8 cellular contexts compared by ENCODE assay signal in the genomic region with DNA sequence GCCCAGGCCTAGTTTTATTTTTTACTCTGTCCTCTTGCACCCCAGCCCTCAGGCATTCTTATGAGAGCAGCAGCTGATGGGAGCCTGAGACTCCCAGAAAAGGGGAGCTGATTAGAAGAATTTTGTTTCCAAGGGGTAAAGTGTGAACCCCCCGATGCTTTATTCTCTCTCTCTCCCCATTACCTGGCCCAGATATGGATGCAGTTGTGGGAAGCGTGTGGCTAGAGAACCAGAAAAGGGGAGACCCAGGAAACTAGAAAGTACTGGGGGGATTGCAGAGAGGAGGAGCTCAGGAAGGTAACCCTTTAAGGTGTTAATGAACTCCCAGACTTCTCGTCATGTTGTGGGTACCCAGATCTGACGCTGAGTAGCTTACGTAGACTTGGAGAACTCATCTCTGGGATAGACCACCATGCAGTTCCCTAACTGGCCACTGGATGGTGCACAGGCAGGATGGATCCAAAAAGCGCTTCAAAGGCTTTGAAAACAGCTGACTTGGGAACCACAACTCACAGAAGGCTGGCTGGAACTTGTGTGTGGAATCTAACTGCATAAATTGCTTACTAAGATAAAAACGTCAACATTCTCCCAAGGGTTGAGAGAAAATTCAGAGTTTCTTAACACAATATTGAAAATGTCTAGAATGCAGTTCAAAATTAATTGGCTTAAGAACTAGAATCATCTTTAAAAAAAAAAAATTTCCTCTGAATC.
A peak's percentile ranks its signal among the peaks of the same experiment; 100 is the strongest.
DNase-seq lines count a peak whose midpoint lies in the region; ATAC-seq and TF ChIP-seq lines count a peak whose summit lies in the region.

No MANE protein-coding gene starts in this region.

- H4K20me1 ChIP-seq in OCI-LY1 (ENCODE audit: insufficient read depth, low read length) = no peaks in the 10 kb centered on the region

- DNase-seq in NCI-H510A treated with DMSO at 0.1 percent for 48 hours (lab: John Stamatoyannopoulos, UW) = peak; percentile 43
- no peak for DNase-seq in NCI-H510A (lab: John Stamatoyannopoulos, UW)
- peak; percentile 70 for DNase-seq in activated T-cell treated with anti-CD3 and anti-CD28 coated beads for 24 hours (ENCODE audit: low read depth)
- DNase-seq in erythroblast (lab: John Stamatoyannopoulos, UW) = peak; percentile 79 to 90
- DNase-seq in naive B cell = peak; percentile 64

- TF ChIP-seq POLR2A in erythroblast (IDR thresholded peaks at IDR 0.05; ENCODE audit: low read length) = no peak

- H3K27me3 ChIP-seq in OCI-LY1 (ENCODE audit: insufficient read depth, low read length) = no peaks in the 10 kb centered on the region

- no peaks in the 10 kb centered on the region for H3K9me3 ChIP-seq in OCI-LY1 (ENCODE audit: low read length)

- no peaks in the 10 kb centered on the region for H3K36me3 ChIP-seq in OCI-LY1 (ENCODE audit: insufficient read depth, low read length)

- no peaks in the 10 kb centered on the region for H3K9me3 Mint-ChIP-seq in naive B cell
- no peaks in the 10 kb centered on the region for H3K9me3 Mint-ChIP-seq in stimulated activated memory B cell treated with anti-CD40 and anti-IgM and Interleukin-4, amounts not matched to agents 10 μg/mL and 1 μg/mL and 100 μg/mL, for 72 hours

- H3K4me1 Mint-ChIP-seq in naive B cell = peaks cover 25 to 40% (median 37%) of the 10 kb centered on the region in 3 donors
- peaks cover 29% of the 10 kb centered on the region for H3K4me1 Mint-ChIP-seq in stimulated activated memory B cell treated with anti-CD40 and anti-IgM and Interleukin-4, amounts not matched to agents 10 μg/mL and 1 μg/mL and 100 μg/mL, for 72 hours

- H3K27me3 Mint-ChIP-seq in naive B cell = no peaks in the 10 kb centered on the region
- no peaks in the 10 kb centered on the region for H3K27me3 Mint-ChIP-seq in stimulated activated memory B cell treated with anti-CD40 and anti-IgM and Interleukin-4, amounts not matched to agents 10 μg/mL and 1 μg/mL and 100 μg/mL, for 72 hours

- no peak overlapping the region for H3K27ac ChIP-seq in OCI-LY1 (ENCODE audit: low read depth, low read length, poor library complexity, severe bottlenecking)

- no peak overlapping the region for H3K9ac ChIP-seq in OCI-LY1 (ENCODE audit: low read length)

- no peak overlapping the region for H3K4me3 ChIP-seq in OCI-LY1 (ENCODE audit: low read depth, low read length, poor library complexity, severe bottlenecking)

- peak; percentile 67 for TF ChIP-seq CTCF in OCI-LY1 (IDR thresholded peaks at IDR 0.05; ENCODE audit: low read length)

- peaks cover 0 to 11% of the 10 kb centered on the region in 2 donors for H3K36me3 Mint-ChIP-seq in naive B cell
- H3K36me3 Mint-ChIP-seq in stimulated activated memory B cell treated with anti-CD40 and anti-IgM and Interleukin-4, amounts not matched to agents 10 μg/mL and 1 μg/mL and 100 μg/mL, for 72 hours = peaks cover 22% of the 10 kb centered on the region

- no peaks in the 10 kb centered on the region for H3K9me2 ChIP-seq in OCI-LY1 (ENCODE audit: low read depth, low read length)

- peak; percentile 60 for ATAC-seq in HG03378 (IDR thresholded peaks at IDR 0.05; ENCODE audit: unreplicated experiment)
- peak; percentile 76 to 77 for ATAC-seq in naive B cell (ENCODE audit: low read depth in 2 of 2)
- peak; percentile 73 for ATAC-seq in stimulated activated memory B cell treated with anti-CD40 and anti-IgM and Interleukin-4, amounts not matched to agents 10 μg/mL and 1 μg/mL and 100 μg/mL, for 72 hours

- peak overlapping the region in 1 of 8 donors; percentile 47 for H3K4me3 Mint-ChIP-seq in naive B cell
- H3K4me3 Mint-ChIP-seq in stimulated activated memory B cell treated with anti-CD40 and anti-IgM and Interleukin-4, amounts not matched to agents 10 μg/mL and 1 μg/mL and 100 μg/mL, for 72 hours = no peak overlapping the region

- no peaks in the 10 kb centered on the region for H3K79me2 ChIP-seq in OCI-LY1 (ENCODE audit: insufficient read depth, low read length)

- peaks cover 18% of the 10 kb centered on the region for H3K4me1 ChIP-seq in OCI-LY1 (ENCODE audit: insufficient read depth, low read length, severe bottlenecking)

- no peak overlapping the region for H2AFZ ChIP-seq in OCI-LY1 (ENCODE audit: low read length)

- no peaks in the 10 kb centered on the region for H3F3A ChIP-seq in OCI-LY1 (ENCODE audit: insufficient read depth, low read length)

- peak overlapping the region in 2 of 6 donors; percentile 79 to 88 for H3K27ac Mint-ChIP-seq in naive B cell
- peak overlapping the region; percentile 14 for H3K27ac Mint-ChIP-seq in stimulated activated memory B cell treated with anti-CD40 and anti-IgM and Interleukin-4, amounts not matched to agents 10 μg/mL and 1 μg/mL and 100 μg/mL, for 72 hours

- H3K4me2 ChIP-seq in OCI-LY1 (ENCODE audit: low read length) = no peak overlapping the region
